ENCODE assay signal across 1 cellular context in the genomic region with DNA sequence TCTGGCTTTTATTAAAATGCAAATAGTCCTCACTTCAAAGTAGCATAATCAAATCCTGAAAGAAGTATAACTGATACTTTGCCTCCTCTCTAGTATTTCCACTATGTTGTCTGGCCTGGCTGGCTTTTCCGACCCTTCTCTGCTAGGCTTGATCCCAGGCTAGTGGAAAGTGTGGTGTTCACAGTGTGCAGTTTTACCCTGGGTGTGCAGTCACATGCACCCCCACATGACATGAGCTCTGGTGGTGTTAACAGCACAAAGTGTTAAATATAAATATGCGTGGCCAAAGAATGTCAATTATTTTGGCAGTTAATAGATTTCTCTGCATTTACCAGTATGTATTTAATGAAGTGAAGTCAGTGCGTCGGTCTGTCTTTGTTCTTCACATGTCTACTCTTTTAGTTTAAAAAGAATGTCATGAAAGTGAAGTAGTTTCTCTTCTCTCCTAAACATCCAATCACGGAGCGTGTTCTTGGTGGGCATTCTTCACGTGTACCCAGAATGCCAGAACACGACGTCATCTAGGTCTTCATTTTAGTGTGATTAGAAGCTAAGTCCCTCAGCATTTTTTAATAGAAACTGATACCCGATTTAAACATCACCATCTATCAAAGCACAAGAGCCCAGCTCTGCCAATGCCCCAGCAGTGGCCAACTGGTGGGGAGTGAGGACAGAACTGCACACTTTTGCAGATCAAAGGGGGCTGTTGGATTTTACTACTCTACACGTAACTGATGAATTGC.
TF ChIP-seq lines count a peak whose summit lies in the region.

No MANE protein-coding gene starts in this region.

TF ChIP-seq in WTC11, 78 proteins besides CTCF, POLR2A, EP300 and RAD21 (continued from another document):
- TF ChIP-seq, protein P1, sequence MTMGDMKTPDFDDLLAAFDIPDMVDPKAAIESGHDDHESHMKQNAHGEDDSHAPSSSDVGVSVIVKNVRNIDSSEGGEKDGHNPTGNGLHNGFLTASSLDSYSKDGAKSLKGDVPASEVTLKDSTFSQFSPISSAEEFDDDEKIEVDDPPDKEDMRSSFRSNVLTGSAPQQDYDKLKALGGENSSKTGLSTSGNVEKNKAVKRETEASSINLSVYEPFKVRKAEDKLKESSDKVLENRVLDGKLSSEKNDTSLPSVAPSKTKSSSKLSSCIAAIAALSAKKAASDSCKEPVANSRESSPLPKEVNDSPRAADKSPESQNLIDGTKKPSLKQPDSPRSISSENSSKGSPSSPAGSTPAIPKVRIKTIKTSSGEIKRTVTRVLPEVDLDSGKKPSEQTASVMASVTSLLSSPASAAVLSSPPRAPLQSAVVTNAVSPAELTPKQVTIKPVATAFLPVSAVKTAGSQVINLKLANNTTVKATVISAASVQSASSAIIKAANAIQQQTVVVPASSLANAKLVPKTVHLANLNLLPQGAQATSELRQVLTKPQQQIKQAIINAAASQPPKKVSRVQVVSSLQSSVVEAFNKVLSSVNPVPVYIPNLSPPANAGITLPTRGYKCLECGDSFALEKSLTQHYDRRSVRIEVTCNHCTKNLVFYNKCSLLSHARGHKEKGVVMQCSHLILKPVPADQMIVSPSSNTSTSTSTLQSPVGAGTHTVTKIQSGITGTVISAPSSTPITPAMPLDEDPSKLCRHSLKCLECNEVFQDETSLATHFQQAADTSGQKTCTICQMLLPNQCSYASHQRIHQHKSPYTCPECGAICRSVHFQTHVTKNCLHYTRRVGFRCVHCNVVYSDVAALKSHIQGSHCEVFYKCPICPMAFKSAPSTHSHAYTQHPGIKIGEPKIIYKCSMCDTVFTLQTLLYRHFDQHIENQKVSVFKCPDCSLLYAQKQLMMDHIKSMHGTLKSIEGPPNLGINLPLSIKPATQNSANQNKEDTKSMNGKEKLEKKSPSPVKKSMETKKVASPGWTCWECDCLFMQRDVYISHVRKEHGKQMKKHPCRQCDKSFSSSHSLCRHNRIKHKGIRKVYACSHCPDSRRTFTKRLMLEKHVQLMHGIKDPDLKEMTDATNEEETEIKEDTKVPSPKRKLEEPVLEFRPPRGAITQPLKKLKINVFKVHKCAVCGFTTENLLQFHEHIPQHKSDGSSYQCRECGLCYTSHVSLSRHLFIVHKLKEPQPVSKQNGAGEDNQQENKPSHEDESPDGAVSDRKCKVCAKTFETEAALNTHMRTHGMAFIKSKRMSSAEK (CRISPR knock-in tag; IDR thresholded peaks at IDR 0.05; ENCODE audit: borderline replicate concordance), result no peak
- TF ChIP-seq ZNF121 (CRISPR knock-in tag; IDR thresholded peaks at IDR 0.05) (no peak), ZNF219 (CRISPR knock-in tag; IDR thresholded peaks at IDR 0.05; ENCODE audit: borderline replicate concordance) (no peak), SP1 (CRISPR knock-in tag; conservative IDR thresholded peaks at IDR 0.05) (no peak), NR3C1 (CRISPR knock-in tag; conservative IDR thresholded peaks at IDR 0.05; ENCODE audit: low read depth) (no peak), FOXJ3 (CRISPR knock-in tag; IDR thresholded peaks at IDR 0.05; ENCODE audit: borderline replicate concordance) (no peak), ELF4 (CRISPR knock-in tag; IDR thresholded peaks at IDR 0.05; ENCODE audit: low read depth) (no peak), GTF2I (CRISPR knock-in tag; conservative IDR thresholded peaks at IDR 0.05) (no peak), MAX (CRISPR knock-in tag; IDR thresholded peaks at IDR 0.05) (no peak), ZNF138 (CRISPR knock-in tag; conservative IDR thresholded peaks at IDR 0.05) (no peak), NR1H2 (CRISPR knock-in tag; IDR thresholded peaks at IDR 0.05) (no peak), JAZF1 (CRISPR knock-in tag; IDR thresholded peaks at IDR 0.05) (no peak)
- TF ChIP-seq, protein P2, sequence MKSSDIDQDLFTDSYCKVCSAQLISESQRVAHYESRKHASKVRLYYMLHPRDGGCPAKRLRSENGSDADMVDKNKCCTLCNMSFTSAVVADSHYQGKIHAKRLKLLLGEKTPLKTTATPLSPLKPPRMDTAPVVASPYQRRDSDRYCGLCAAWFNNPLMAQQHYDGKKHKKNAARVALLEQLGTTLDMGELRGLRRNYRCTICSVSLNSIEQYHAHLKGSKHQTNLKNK (CRISPR knock-in tag; IDR thresholded peaks at IDR 0.05), result no peak
- TF ChIP-seq, protein P3, sequence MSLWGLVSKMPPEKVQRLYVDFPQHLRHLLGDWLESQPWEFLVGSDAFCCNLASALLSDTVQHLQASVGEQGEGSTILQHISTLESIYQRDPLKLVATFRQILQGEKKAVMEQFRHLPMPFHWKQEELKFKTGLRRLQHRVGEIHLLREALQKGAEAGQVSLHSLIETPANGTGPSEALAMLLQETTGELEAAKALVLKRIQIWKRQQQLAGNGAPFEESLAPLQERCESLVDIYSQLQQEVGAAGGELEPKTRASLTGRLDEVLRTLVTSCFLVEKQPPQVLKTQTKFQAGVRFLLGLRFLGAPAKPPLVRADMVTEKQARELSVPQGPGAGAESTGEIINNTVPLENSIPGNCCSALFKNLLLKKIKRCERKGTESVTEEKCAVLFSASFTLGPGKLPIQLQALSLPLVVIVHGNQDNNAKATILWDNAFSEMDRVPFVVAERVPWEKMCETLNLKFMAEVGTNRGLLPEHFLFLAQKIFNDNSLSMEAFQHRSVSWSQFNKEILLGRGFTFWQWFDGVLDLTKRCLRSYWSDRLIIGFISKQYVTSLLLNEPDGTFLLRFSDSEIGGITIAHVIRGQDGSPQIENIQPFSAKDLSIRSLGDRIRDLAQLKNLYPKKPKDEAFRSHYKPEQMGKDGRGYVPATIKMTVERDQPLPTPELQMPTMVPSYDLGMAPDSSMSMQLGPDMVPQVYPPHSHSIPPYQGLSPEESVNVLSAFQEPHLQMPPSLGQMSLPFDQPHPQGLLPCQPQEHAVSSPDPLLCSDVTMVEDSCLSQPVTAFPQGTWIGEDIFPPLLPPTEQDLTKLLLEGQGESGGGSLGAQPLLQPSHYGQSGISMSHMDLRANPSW (CRISPR knock-in tag; conservative IDR thresholded peaks at IDR 0.05; ENCODE audit: low read depth), result no peak
TF ChIP-seq in WTC11: peak in this region for 0.
